ENCODE assay signal across 15 cellular contexts in the genomic region with DNA sequence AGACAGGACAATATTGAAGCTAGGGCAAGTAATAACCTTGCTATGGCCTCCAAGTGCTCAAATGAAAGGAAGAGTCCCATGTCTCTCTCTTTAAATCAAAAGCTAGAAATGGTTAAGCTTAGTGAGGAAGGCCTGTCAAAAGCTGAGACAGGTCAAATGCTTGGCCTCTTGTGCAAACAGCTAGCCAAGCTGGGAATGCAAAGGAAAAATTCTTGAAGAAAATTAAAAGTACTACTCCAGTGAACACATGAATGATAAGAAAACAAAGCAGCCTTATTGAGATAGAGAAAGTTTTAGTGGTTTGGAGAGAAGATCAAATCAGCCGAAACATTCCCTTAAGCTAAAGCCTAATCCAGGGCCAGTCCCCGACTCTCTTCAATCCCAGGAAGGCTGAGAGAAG.
"Had no signal": no experiment of that assay in that cellular context is flagged by ENCODE, and none has a peak within 500 bp of the region (broad histone marks: within the 10 kb centered on the region; RNA-seq: fewer than 3 reads in every experiment).

No MANE protein-coding gene starts in this region.

- H3K36me3 ChIP-seq: adrenal gland, esophagus squamous epithelium, heart right ventricle, lower lobe of right lung, prostate gland, suprapubic skin, upper lobe of right lung had no signal

- H3K27me3 Mint-ChIP-seq: activated B cell treated with CpG ODN at 0.5 μM for 24 hours; activated CD4-positive, alpha-beta T cell treated with anti-CD3 and anti-CD28 coated beads, Interleukin-2, amount 10 ng/mL, durations not matched to agents 24 days and 14 days; naive B cell had no signal

- H3K27me3 ChIP-seq: adrenal gland, esophagus squamous epithelium, heart right ventricle, suprapubic skin, upper lobe of right lung had no signal

- H3K4me3 ChIP-seq: adrenal gland, esophagus squamous epithelium, heart right ventricle, lower lobe of right lung, prostate gland, suprapubic skin, upper lobe of right lung had no signal

- ATAC-seq: activated T-helper 17 cell treated with anti-CD3 and anti-CD28 coated beads, Interleukin-2, amount 50 U/mL, for 72 hours; heart right ventricle; T-helper 17 cell; upper lobe of right lung had no signal

- H3K27ac Mint-ChIP-seq: activated B cell treated with CpG ODN at 0.5 μM for 24 hours; activated CD4-positive, alpha-beta T cell treated with anti-CD3 and anti-CD28 coated beads, Interleukin-2, amount 10 ng/mL, durations not matched to agents 24 days and 14 days; activated naive CD4-positive, alpha-beta T cell treated with anti-CD3 and anti-CD28 coated beads for 36 hours; activated T-helper 17 cell treated with anti-CD3 and anti-CD28 coated beads, Interleukin-2, amount 50 U/mL, for 72 hours; naive B cell; T-helper 17 cell had no signal

- H3K4me1 ChIP-seq: adrenal gland, esophagus squamous epithelium, prostate gland, suprapubic skin, upper lobe of right lung had no signal

- DNase-seq: activated B cell treated with CpG ODN at 0.5 μM for 24 hours; activated CD4-positive, alpha-beta T cell treated with anti-CD3 and anti-CD28 coated beads, Interleukin-2, amount 10 ng/mL, durations not matched to agents 24 days and 14 days; activated naive CD4-positive, alpha-beta T cell treated with anti-CD3 and anti-CD28 coated beads for 36 hours; adrenal gland; esophagus squamous epithelium; heart right ventricle; lower lobe of right lung; naive B cell; stimulated activated CD4-positive, alpha-beta T cell treated with anti-CD3 and anti-CD28 coated beads, Interleukin-12 subunit alpha, Interleukin-12 subunit beta, amount 100 ng/mL, for 4 hours; stimulated activated naive CD4-positive, alpha-beta T cell treated with Interleukin-2 at 50 U/mL for 16 hours; T-helper 17 cell; upper lobe of right lung had no signal

- H3K9me3 Mint-ChIP-seq: activated CD4-positive, alpha-beta T cell treated with anti-CD3 and anti-CD28 coated beads, Interleukin-2, amount 10 ng/mL, durations not matched to agents 24 days and 14 days; activated naive CD4-positive, alpha-beta T cell treated with anti-CD3 and anti-CD28 coated beads for 36 hours; activated T-helper 17 cell treated with anti-CD3 and anti-CD28 coated beads, Interleukin-2, amount 50 U/mL, for 72 hours had no signal

- H3K9me3 ChIP-seq: adrenal gland, esophagus squamous epithelium, lower lobe of right lung, prostate gland, suprapubic skin, upper lobe of right lung had no signal

- H3K4me3 Mint-ChIP-seq: activated B cell treated with CpG ODN at 0.5 μM for 24 hours; activated CD4-positive, alpha-beta T cell treated with anti-CD3 and anti-CD28 coated beads, Interleukin-2, amount 10 ng/mL, durations not matched to agents 24 days and 14 days; activated naive CD4-positive, alpha-beta T cell treated with anti-CD3 and anti-CD28 coated beads for 36 hours; activated T-helper 17 cell treated with anti-CD3 and anti-CD28 coated beads, Interleukin-2, amount 50 U/mL, for 72 hours; naive B cell; T-helper 17 cell had no signal

- H3K27ac ChIP-seq: adrenal gland, esophagus squamous epithelium, lower lobe of right lung, prostate gland, suprapubic skin, upper lobe of right lung had no signal

- H3K36me3 Mint-ChIP-seq: naive B cell had no signal

- H3K4me1 Mint-ChIP-seq: activated B cell treated with CpG ODN at 0.5 μM for 24 hours; activated CD4-positive, alpha-beta T cell treated with anti-CD3 and anti-CD28 coated beads, Interleukin-2, amount 10 ng/mL, durations not matched to agents 24 days and 14 days; activated T-helper 17 cell treated with anti-CD3 and anti-CD28 coated beads, Interleukin-2, amount 50 U/mL, for 72 hours; naive B cell; T-helper 17 cell had no signal
